ENCODE assay signal across 31 cellular contexts in genomic region chr9:122112238-122112637, GRCh38. TPM values are rescaled to one million over a fixed set of nuclear protein-coding genes. Genes with fewer than 3 reads are reported as not detected.
"Had no signal": no experiment of that assay in that cellular context is flagged by ENCODE, and none has a peak within 500 bp of the region (broad histone marks: within the 10 kb centered on the region; RNA-seq: fewer than 3 reads in every experiment).

No MANE protein-coding gene starts in this region.

- H3K36me3 Mint-ChIP-seq: memory B cell had no signal

- H3K4me1 Mint-ChIP-seq: memory B cell had no signal

- H3K36me3 ChIP-seq: colonic mucosa, esophagus squamous epithelium, gastrocnemius medialis, heart right ventricle, left lung had no signal

- H3K9me3 ChIP-seq: colonic mucosa, esophagus squamous epithelium, gastrocnemius medialis, heart right ventricle, left lung had no signal

- H3K4me3 Mint-ChIP-seq: dendritic cell treated with granulocyte-macrophage colony-stimulating factor and Interleukin-4, amounts not matched to agents 40 ng/mL and 50 ng/mL, for 4 days; effector memory CD8-positive, alpha-beta T cell; endodermal cell; memory B cell had no signal

- H3K9me3 Mint-ChIP-seq: dendritic cell treated with granulocyte-macrophage colony-stimulating factor and Interleukin-4, amounts not matched to agents 40 ng/mL and 50 ng/mL, for 4 days; effector memory CD8-positive, alpha-beta T cell; endodermal cell; memory B cell had no signal

- H3K27me3 ChIP-seq: gastrocnemius medialis, heart right ventricle had no signal

- ATAC-seq: effector memory CD8-positive, alpha-beta T cell; esophagus mucosa; heart right ventricle; left cardiac atrium; left lung; left ventricle myocardium superior had no signal

- H3K27ac ChIP-seq: colonic mucosa, epithelial cell of prostate, esophagus squamous epithelium, gastrocnemius medialis, heart right ventricle, left lung had no signal

- H3K4me1 ChIP-seq: colonic mucosa, gastrocnemius medialis, left lung had no signal

- DNase-seq: colonic mucosa; cortex of kidney; effector CD8-positive, alpha-beta T cell; effector memory CD8-positive, alpha-beta T cell; endodermal cell; erythroblast; esophagus squamous epithelium; foreskin fibroblast; foreskin melanocyte; gastrocnemius medialis; glutamatergic neuron; head of caudate nucleus; heart right ventricle; hippocampal formation; left cardiac atrium; left lung; left ventricle myocardium superior; mammary epithelial cell; mesendoderm; midbrain had no signal

- H3K4me3 ChIP-seq: colonic mucosa, esophagus squamous epithelium, gastrocnemius medialis, heart right ventricle, left lung, lung had no signal

- H3K27ac Mint-ChIP-seq: dendritic cell treated with granulocyte-macrophage colony-stimulating factor and Interleukin-4, amounts not matched to agents 40 ng/mL and 50 ng/mL, for 4 days; endodermal cell; memory B cell had no signal

RNA-seq across cellular contexts. Expression of gene MORN5, which starts 47.5 kb away (rescaled TPM):
- total RNA-seq: dermis microvascular lymphatic vessel endothelial cell, esophagus mucosa, esophagus squamous epithelium, gastrocnemius medialis, glomerular endothelial cell, heart right ventricle, kidney epithelial cell, left cardiac atrium, left ventricle myocardium superior, lower leg skin, mammary epithelial cell, mononuclear cell had no signal
- polyA plus RNA-seq: heart right ventricle, keratinocyte, mammary epithelial cell had no signal
